1 cellular context compared by ENCODE assay signal in the genomic region with DNA sequence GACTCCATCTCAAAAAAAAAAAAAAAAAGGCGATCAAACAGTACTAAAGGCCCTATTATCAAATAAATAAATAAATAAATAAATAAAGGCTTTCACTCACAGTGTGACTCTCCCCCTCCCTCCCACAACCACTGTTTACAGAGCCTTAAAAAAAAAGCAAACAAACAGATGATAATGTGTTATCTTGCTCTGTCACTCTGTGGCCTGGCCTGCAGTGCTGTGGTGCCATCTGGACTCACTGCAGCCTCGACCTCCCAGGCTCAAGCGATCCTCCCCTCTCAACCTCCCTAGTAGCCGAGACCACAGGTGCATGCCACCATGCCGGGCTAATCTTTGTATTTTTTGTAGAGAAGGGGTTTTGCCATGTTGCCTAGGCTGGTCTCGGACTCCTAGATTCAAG.
A peak's percentile ranks its signal among the peaks of the same experiment; 100 is the strongest.
TF ChIP-seq lines count a peak whose summit lies in the region.

No MANE protein-coding gene starts in this region.

TF ChIP-seq in HepG2, 621 proteins besides CTCF, POLR2A, EP300 and RAD21 (continued from another document and continues in another):
- TF ChIP-seq ARID3A (IDR thresholded peaks at IDR 0.05; ENCODE audit: low read depth, low read length) (no peak), ZNF770 (CRISPR knock-in tag; IDR thresholded peaks at IDR 0.05) (peak; percentile 99), SOX13 (IDR thresholded peaks at IDR 0.05) (no peak), SOX13 (CRISPR knock-in tag; conservative IDR thresholded peaks at IDR 0.05 in 1 of 2, IDR thresholded peaks at IDR 0.05 in 1 of 2) (0 out of 4 replicates have a peak, but pooled peaks of 1 of the 2 experiments have one; percentile 23), ARNTL (CRISPR knock-in tag; IDR thresholded peaks at IDR 0.05) (0 out of 2 replicates have a peak, but pooled peaks have one; percentile 20), ZNF556 (CRISPR knock-in tag; IDR thresholded peaks at IDR 0.05; ENCODE audit: borderline replicate concordance) (no peak), ZNF121 (CRISPR knock-in tag; IDR thresholded peaks at IDR 0.05) (peak; percentile 37; the same call in 1 of the 2 replicates), ZNF644 (CRISPR knock-in tag; IDR thresholded peaks at IDR 0.05; ENCODE audit: low read depth) (0 out of 2 replicates have a peak, but pooled peaks have one; percentile 12), ZNF687 (CRISPR knock-in tag; IDR thresholded peaks at IDR 0.05) (peak; percentile 11; the same call in 1 of the 2 replicates), MYC (CRISPR knock-in tag; IDR thresholded peaks at IDR 0.05; ENCODE audit: borderline replicate concordance) (no peak), ZNF530 (CRISPR knock-in tag; IDR thresholded peaks at IDR 0.05; ENCODE audit: low read depth) (no peak), JDP2 (CRISPR knock-in tag; IDR thresholded peaks at IDR 0.05; ENCODE audit: borderline replicate concordance) (no peak), ZNF709 (CRISPR knock-in tag; IDR thresholded peaks at IDR 0.05) (0 out of 2 replicates have a peak, but pooled peaks have one; percentile 44), ZBTB3 (CRISPR knock-in tag; IDR thresholded peaks at IDR 0.05; ENCODE audit: borderline replicate concordance, low read depth) (peak; percentile 57; the same call in 1 of the 2 replicates), TFAP4 (IDR thresholded peaks at IDR 0.05; ENCODE audit: borderline replicate concordance, low read depth) (peak; percentile 21; the same call in 1 of the 2 replicates), FOXP1 (IDR thresholded peaks at IDR 0.05) (no peak), FOXP1 (CRISPR knock-in tag; IDR thresholded peaks at IDR 0.05) (peak; percentile 96), ZSCAN21 (CRISPR knock-in tag; IDR thresholded peaks at IDR 0.05; ENCODE audit: borderline replicate concordance) (no peak), ZNF878 (CRISPR knock-in tag; IDR thresholded peaks at IDR 0.05) (0 out of 2 replicates have a peak, but pooled peaks have one; percentile 1), ZNF619 (CRISPR knock-in tag; IDR thresholded peaks at IDR 0.05) (no peak), ZNF558 (CRISPR knock-in tag; IDR thresholded peaks at IDR 0.05; ENCODE audit: borderline replicate concordance) (no peak), TGIF2 (CRISPR knock-in tag; IDR thresholded peaks at IDR 0.05) (no peak), FOXA1 (IDR thresholded peaks at IDR 0.05) (no peak), FOXA1 (CRISPR knock-in tag; IDR thresholded peaks at IDR 0.05) (peak; percentile 69), U2AF1 (optimal IDR thresholded peaks at IDR 0.05; ENCODE audit: low read depth, low read length) (no peak), PPARG (CRISPR knock-in tag; conservative IDR thresholded peaks at IDR 0.05) (0 out of 2 replicates have a peak, but pooled peaks have one; percentile 13), TRIM22 (IDR thresholded peaks at IDR 0.05) (no peak), ZEB1 (IDR thresholded peaks at IDR 0.05; ENCODE audit: insufficient replicate concordance, low read depth) (no peak), ZNF776 (CRISPR knock-in tag; IDR thresholded peaks at IDR 0.05) (no peak)
- TF ChIP-seq, protein P1, sequence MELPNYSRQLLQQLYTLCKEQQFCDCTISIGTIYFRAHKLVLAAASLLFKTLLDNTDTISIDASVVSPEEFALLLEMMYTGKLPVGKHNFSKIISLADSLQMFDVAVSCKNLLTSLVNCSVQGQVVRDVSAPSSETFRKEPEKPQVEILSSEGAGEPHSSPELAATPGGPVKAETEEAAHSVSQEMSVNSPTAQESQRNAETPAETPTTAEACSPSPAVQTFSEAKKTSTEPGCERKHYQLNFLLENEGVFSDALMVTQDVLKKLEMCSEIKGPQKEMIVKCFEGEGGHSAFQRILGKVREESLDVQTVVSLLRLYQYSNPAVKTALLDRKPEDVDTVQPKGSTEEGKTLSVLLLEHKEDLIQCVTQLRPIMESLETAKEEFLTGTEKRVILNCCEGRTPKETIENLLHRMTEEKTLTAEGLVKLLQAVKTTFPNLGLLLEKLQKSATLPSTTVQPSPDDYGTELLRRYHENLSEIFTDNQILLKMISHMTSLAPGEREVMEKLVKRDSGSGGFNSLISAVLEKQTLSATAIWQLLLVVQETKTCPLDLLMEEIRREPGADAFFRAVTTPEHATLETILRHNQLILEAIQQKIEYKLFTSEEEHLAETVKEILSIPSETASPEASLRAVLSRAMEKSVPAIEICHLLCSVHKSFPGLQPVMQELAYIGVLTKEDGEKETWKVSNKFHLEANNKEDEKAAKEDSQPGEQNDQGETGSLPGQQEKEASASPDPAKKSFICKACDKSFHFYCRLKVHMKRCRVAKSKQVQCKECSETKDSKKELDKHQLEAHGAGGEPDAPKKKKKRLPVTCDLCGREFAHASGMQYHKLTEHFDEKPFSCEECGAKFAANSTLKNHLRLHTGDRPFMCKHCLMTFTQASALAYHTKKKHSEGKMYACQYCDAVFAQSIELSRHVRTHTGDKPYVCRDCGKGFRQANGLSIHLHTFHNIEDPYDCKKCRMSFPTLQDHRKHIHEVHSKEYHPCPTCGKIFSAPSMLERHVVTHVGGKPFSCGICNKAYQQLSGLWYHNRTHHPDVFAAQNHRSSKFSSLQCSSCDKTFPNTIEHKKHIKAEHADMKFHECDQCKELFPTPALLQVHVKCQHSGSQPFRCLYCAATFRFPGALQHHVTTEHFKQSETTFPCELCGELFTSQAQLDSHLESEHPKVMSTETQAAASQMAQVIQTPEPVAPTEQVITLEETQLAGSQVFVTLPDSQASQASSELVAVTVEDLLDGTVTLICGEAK (IDR thresholded peaks at IDR 0.05): no peak
- TF ChIP-seq, protein P1 (CRISPR knock-in tag; IDR thresholded peaks at IDR 0.05): 0 out of 2 replicates have a peak, but pooled peaks have one; percentile 34
- TF ChIP-seq, protein P2, sequence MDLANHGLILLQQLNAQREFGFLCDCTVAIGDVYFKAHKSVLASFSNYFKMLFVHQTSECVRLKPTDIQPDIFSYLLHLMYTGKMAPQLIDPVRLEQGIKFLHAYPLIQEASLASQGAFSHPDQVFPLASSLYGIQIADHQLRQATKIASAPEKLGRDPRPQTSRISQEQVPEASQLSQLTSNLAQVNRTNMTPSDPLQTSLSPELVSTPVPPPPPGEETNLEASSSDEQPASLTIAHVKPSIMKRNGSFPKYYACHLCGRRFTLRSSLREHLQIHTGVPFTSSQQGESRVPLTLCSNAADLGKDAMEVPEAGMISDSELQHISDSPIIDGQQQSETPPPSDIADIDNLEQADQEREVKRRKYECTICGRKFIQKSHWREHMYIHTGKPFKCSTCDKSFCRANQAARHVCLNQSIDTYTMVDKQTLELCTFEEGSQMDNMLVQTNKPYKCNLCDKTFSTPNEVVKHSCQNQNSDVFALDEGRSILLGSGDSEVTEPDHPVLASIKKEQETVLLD (CRISPR knock-in tag; IDR thresholded peaks at IDR 0.05; ENCODE audit: low read depth): no peak
